In genomic region chr1:211145944-211146343, GRCh38 we compare ENCODE assay signal across 24 cellular contexts. TPM values are rescaled to one million over a fixed set of nuclear protein-coding genes. Genes with fewer than 3 reads are reported as not detected.
DNase-seq lines count a peak whose midpoint lies in the region; ATAC-seq and TF ChIP-seq lines count a peak whose summit lies in the region.
"Had no signal": no experiment of that assay in that cellular context is flagged by ENCODE, and none has a peak within 500 bp of the region (broad histone marks: within the 10 kb centered on the region; RNA-seq: fewer than 3 reads in every experiment).

No MANE protein-coding gene starts in this region.

- no peak overlapping the region for H3K4me3 Mint-ChIP-seq in MCF 10A (ENCODE audit: unreplicated experiment)
- H3K4me3 Mint-ChIP-seq: IgD-negative memory B cell, naive B cell had no signal

- BruUV-seq in MCF 10A (replicated peaks; lab: Mats Ljungman, UMichigan), result no TSS peak

- H3K27me3 Mint-ChIP-seq in MCF 10A (ENCODE audit: insufficient read depth, unreplicated experiment), result peaks cover 4% of the 10 kb centered on the region

- no peaks in the 10 kb centered on the region for H3K36me3 Mint-ChIP-seq in MCF 10A (ENCODE audit: insufficient read depth, unreplicated experiment)
- H3K36me3 Mint-ChIP-seq: IgD-negative memory B cell, naive B cell had no signal

- no peak for TF ChIP-seq CTCF in MCF 10A (IDR thresholded peaks at IDR 0.05; ENCODE audit: unreplicated experiment)
- no peak for TF ChIP-seq CTCF in breast epithelium (IDR thresholded peaks at IDR 0.05)
- TF ChIP-seq CTCF in ascending aorta (IDR thresholded peaks at IDR 0.05), result no peak
- no peak for TF ChIP-seq CTCF in thyroid gland (IDR thresholded peaks at IDR 0.05)

- H3K27me3 ChIP-seq in breast epithelium, result peaks cover 0 to 8% of the 10 kb centered on the region in 2 donors
- H3K27me3 ChIP-seq in ascending aorta, result no peaks in the 10 kb centered on the region
- H3K27me3 ChIP-seq in thyroid gland, result no peaks in the 10 kb centered on the region
- H3K27me3 ChIP-seq: vagina had no signal

- H3K4me3 ChIP-seq in breast epithelium (no peak overlapping the region), ascending aorta (no peak overlapping the region), thyroid gland (replicated peaks in 1 of 3) (no peak overlapping the region)
- H3K4me3 ChIP-seq: GM12878, vagina had no signal

- H3K4me1 Mint-ChIP-seq in MCF 10A (ENCODE audit: insufficient read depth, unreplicated experiment), result peaks cover 6% of the 10 kb centered on the region
- H3K4me1 Mint-ChIP-seq: naive B cell had no signal

- no peaks in the 10 kb centered on the region for H3K4me1 ChIP-seq in breast epithelium
- H3K4me1 ChIP-seq in ascending aorta, result no peaks in the 10 kb centered on the region
- H3K4me1 ChIP-seq in thyroid gland, result no peaks in the 10 kb centered on the region
- H3K4me1 ChIP-seq: vagina had no signal

- intact Hi-C loops in MCF 10A (cut with micrococcal nuclease), result no loop called here
- intact Hi-C loops in breast epithelium (cut with DNase I; ENCODE audit: low total_unique reads), result no loop called here
- intact Hi-C loops in ascending aorta (cut with DNase I), result no loop called here
- intact Hi-C loops in thyroid gland (cut with DNase I), result no loop called here

- DNase-seq in MCF 10A (ENCODE audit: unreplicated experiment) (peak; percentile 38), breast epithelium (ENCODE audit: low spot score in 2 of 2) (no peak), NCI-H345 (lab: John Stamatoyannopoulos, UW) (peak; percentile 71), epithelial cell of prostate (ENCODE audit: low read depth, low spot score) (peak; percentile 16), ascending aorta (ENCODE audit: low spot score in 2 of 2) (no peak), thyroid gland (no peak)
- DNase-seq: activated CD4-positive, alpha-beta T cell treated with anti-CD3 and anti-CD28 coated beads, Interleukin-2, amount 50 U/mL, for 4 hours; amniotic stem cell; caudate nucleus; GOT3; hippocampal formation; mammary epithelial cell; naive B cell; T-helper 2 cell; WERI-Rb-1 had no signal

- TF ChIP-seq POLR2A in breast epithelium (IDR thresholded peaks at IDR 0.05) (no peak), thyroid gland (IDR thresholded peaks at IDR 0.05) (no peak)

- WGBS in thyroid gland, 2 donors, result 52 to 61% methylated on average over 4 of the region's 4 CpGs

- CTCF ChIA-PET in MCF 10A (lab: Yijun Ruan, JAX), result interaction anchor here (0.5 to 4.1 kb wide), 9 partner anchors 8 to 920 kb away, joined by 3 to 34 read pairs (median 6); no protein-coding TSS in a partner anchor

- POLR2A ChIA-PET in MCF 10A (lab: Yijun Ruan, JAX), result interaction anchor here (1.0 to 1.3 kb wide), 2 partner anchors 10 to 113 kb away, joined by 3 read pairs; partner anchors contain the start of gene RCOR3

- H3K9me3 Mint-ChIP-seq in MCF 10A (ENCODE audit: unreplicated experiment), result no peaks in the 10 kb centered on the region

- no peaks in the 10 kb centered on the region for H3K36me3 ChIP-seq in breast epithelium
- no peaks in the 10 kb centered on the region for H3K36me3 ChIP-seq in ascending aorta
- no peaks in the 10 kb centered on the region for H3K36me3 ChIP-seq in thyroid gland
- H3K36me3 ChIP-seq: vagina, WERI-Rb-1 had no signal

- H3K27ac ChIP-seq in breast epithelium (no peak overlapping the region), epithelial cell of prostate (no peak overlapping the region), ascending aorta (no peak overlapping the region), thyroid gland (no peak overlapping the region)
- H3K27ac ChIP-seq: C4-2B, vagina, WERI-Rb-1 had no signal

- H3K9me3 ChIP-seq in breast epithelium, result peaks cover 0 to 3% of the 10 kb centered on the region in 2 donors
- no peaks in the 10 kb centered on the region for H3K9me3 ChIP-seq in ascending aorta
- no peaks in the 10 kb centered on the region for H3K9me3 ChIP-seq in thyroid gland
- H3K9me3 ChIP-seq: vagina had no signal

- ATAC-seq in HG02623 (IDR thresholded peaks at IDR 0.05; ENCODE audit: unreplicated experiment), result no peak
- no peak for ATAC-seq in GM18858 (IDR thresholded peaks at IDR 0.05; ENCODE audit: unreplicated experiment)
- ATAC-seq: GM12878, Panc1 had no signal

- no peak overlapping the region for H3K27ac Mint-ChIP-seq in MCF 10A (ENCODE audit: low read depth, unreplicated experiment)
- H3K27ac Mint-ChIP-seq: IgD-negative memory B cell had no signal

RNA-seq across cellular contexts. Expression of gene KCNH1, which starts 12.0 kb away (rescaled TPM):
- total RNA-seq in MCF 10A (2022), result 0.17 and 0.19 TPM in 2 replicates
- 1 to 10 TPM in 1 of 3 donors, under 1 TPM in 1, not detected in 1; 0.32 to 1.3 TPM for total RNA-seq in breast epithelium
- total RNA-seq in ascending aorta, result not detected
- total RNA-seq in thyroid gland, result 1 to 10 TPM in 2 of 4 donors, not detected in 2; 1.3 TPM
- total RNA-seq: dermis microvascular lymphatic vessel endothelial cell, endothelial cell of umbilical vein, GM12878, mammary epithelial cell had no signal

Comparison
In these comparisons a context has a peak if more than half of its experiments do, and no peak if none do; other contexts are left out.
1. DNase-seq: peak in MCF 10A (single experiment), NCI-H345 (single experiment) and epithelial cell of prostate (single experiment); none in breast epithelium (0 of 2), ascending aorta (0 of 2) and thyroid gland (0 of 2).